10 cellular contexts compared by ENCODE assay signal in the genomic region with DNA sequence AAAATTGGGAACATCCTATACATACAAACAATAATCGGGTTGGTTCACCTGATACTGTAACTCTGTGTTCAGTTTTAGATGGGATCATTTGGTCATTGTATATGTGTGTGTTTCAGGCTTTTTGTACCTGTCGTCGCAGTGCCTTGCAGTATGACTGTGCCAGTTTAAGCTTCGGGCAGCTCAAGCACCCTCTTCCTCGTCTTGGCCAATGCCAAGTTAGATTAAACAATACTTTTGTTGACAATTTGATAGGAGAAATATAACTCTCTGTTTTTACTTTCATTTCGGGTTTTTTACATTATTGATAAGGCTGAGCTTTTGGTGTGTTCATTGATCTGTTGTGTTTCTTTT. TPM values are rescaled to one million over a fixed set of nuclear protein-coding genes. Genes with fewer than 3 reads are reported as not detected.
A peak's percentile ranks its signal among the peaks of the same experiment; 100 is the strongest.
DNase-seq lines count a peak whose midpoint lies in the region; ATAC-seq, FAIRE-seq and TF ChIP-seq lines count a peak whose summit lies in the region.
"Had no signal": no experiment of that assay in that cellular context is flagged by ENCODE, and none has a peak within 500 bp of the region (broad histone marks: within the 10 kb centered on the region; RNA-seq: fewer than 3 reads in every experiment).

No MANE protein-coding gene starts in this region.

- DNase-seq in CD8-positive, alpha-beta T cell, result no peak
- DNase-seq in PC-3 (no peak), pancreas (no peak), D721Med (ENCODE audit: insufficient read length, low spot score) (no peak), NCI-H1694 (lab: John Stamatoyannopoulos, UW) (no peak), head of caudate nucleus (no peak)
- DNase-seq: nephron progenitor cell had no signal

- H3K4me2 ChIP-seq in PC-3 (ENCODE audit: low read length), result peak overlapping the region; percentile 72

- peaks cover 44% of the 10 kb centered on the region for H3K4me1 ChIP-seq in CD8-positive, alpha-beta T cell (ENCODE audit: insufficient read depth, low read length)
- H3K4me1 ChIP-seq in PC-3 (ENCODE audit: insufficient read depth, low read length) (peaks cover 34% of the 10 kb centered on the region), endocrine pancreas (ENCODE audit: control insufficient read depth, insufficient read depth, low read length) (peaks cover 19% of the 10 kb centered on the region), pancreas (peaks cover 0 to 20% (median 16%) of the 10 kb centered on the region in 3 donors)

- no peak overlapping the region for H3K4me3 ChIP-seq in CD8-positive, alpha-beta T cell (ENCODE audit: low read depth, low read length)
- H3K4me3 ChIP-seq in PC-3 (ENCODE audit: low read length), result peak overlapping the region; percentile 40; the same call in 1 of the 2 replicates
- peak overlapping the region; percentile 41 for H3K4me3 ChIP-seq in endocrine pancreas (ENCODE audit: control insufficient read depth, insufficient read depth, low read length)
- peak overlapping the region in 2 of 4 donors; percentile 15 for H3K4me3 ChIP-seq in pancreas

- 8 to 9% methylated on average over 6 of the region's 6 CpGs for WGBS in pancreas, 2 donors

- intact Hi-C loops in CD8-positive, alpha-beta T cell (cut with DNase I, micrococcal nuclease), result no loop called here
- intact Hi-C loops in PC-3 (cut with micrococcal nuclease) (no loop called here), pancreas (cut with DNase I) (loop anchor here in 2 of 3 donors (10.0 kb wide), 1 partner anchor 173 kb away; no protein-coding TSS in a partner anchor), head of caudate nucleus (cut with DNase I) (no loop called here)

- no peaks in the 10 kb centered on the region for H3F3A ChIP-seq in PC-3 (ENCODE audit: low read length, unreplicated experiment)

- H3K9me3 Mint-ChIP-seq in CD8-positive, alpha-beta T cell, result no peaks in the 10 kb centered on the region
- H3K9me3 Mint-ChIP-seq: nephron progenitor cell had no signal

- H2AFZ ChIP-seq in PC-3 (ENCODE audit: low read length), result peak overlapping the region; percentile 36; the same call in 1 of the 2 replicates

- H3K9ac ChIP-seq in PC-3 (ENCODE audit: low read length), result peak overlapping the region; percentile 65
- no peak overlapping the region for H3K9ac ChIP-seq in endocrine pancreas (ENCODE audit: control insufficient read depth, insufficient read depth, low read length)

- POLR2A ChIA-PET in CD8-positive, alpha-beta T cell (lab: Charles Lee), result no interaction called here
- POLR2A ChIA-PET in PC-3 (lab: Charles Lee; ENCODE audit: unreplicated experiment), result no interaction called here

- peaks cover 51% of the 10 kb centered on the region for H3K4me1 Mint-ChIP-seq in CD8-positive, alpha-beta T cell (ENCODE audit: low read depth)

- CTCF ChIA-PET in CD8-positive, alpha-beta T cell (lab: Charles Lee), result interaction anchor here (1.0 to 7.3 kb wide), 3 partner anchors 8 to 75 kb away, joined by 3 to 79 read pairs (median 5); partner anchors contain the start of gene LCMT1
- CTCF ChIA-PET in PC-3 (lab: Charles Lee), result no interaction called here

- H3K9me3 ChIP-seq in CD8-positive, alpha-beta T cell (ENCODE audit: low read length), result no peaks in the 10 kb centered on the region
- H3K9me3 ChIP-seq in PC-3 (ENCODE audit: low read length), result no peaks in the 10 kb centered on the region
- H3K9me3 ChIP-seq in endocrine pancreas (ENCODE audit: control insufficient read depth, low read length), result no peaks in the 10 kb centered on the region
- no peaks in the 10 kb centered on the region for H3K9me3 ChIP-seq in pancreas

- no peaks in the 10 kb centered on the region for H3K36me3 Mint-ChIP-seq in CD8-positive, alpha-beta T cell

- H3K9me2 ChIP-seq in PC-3 (replicated peaks; ENCODE audit: low read length), result no peaks in the 10 kb centered on the region

- no peaks in the 10 kb centered on the region for H3K27me3 Mint-ChIP-seq in CD8-positive, alpha-beta T cell (ENCODE audit: low read depth)

- no peaks in the 10 kb centered on the region for H4K20me1 ChIP-seq in PC-3 (ENCODE audit: low read length)

- no peaks in the 10 kb centered on the region for H3K79me2 ChIP-seq in PC-3 (ENCODE audit: low read length)

- no peak for ATAC-seq in CD8-positive, alpha-beta T cell
- no peak for ATAC-seq in PC-3
- ATAC-seq in pancreas, result peak; percentile 35 to 55 (median 46)
- ATAC-seq in GM21529 (IDR thresholded peaks at IDR 0.05; ENCODE audit: unreplicated experiment), result no peak

- H3K36me3 ChIP-seq in CD8-positive, alpha-beta T cell (ENCODE audit: insufficient read depth, low read length), result no peaks in the 10 kb centered on the region
- H3K36me3 ChIP-seq in PC-3 (ENCODE audit: low read depth, low read length), result no peaks in the 10 kb centered on the region
- no peaks in the 10 kb centered on the region for H3K36me3 ChIP-seq in endocrine pancreas (ENCODE audit: control insufficient read depth, insufficient read depth, low read length)
- no peaks in the 10 kb centered on the region for H3K36me3 ChIP-seq in pancreas

- no peak for TF ChIP-seq CTCF in CD8-positive, alpha-beta T cell (IDR thresholded peaks at IDR 0.05)
- no peak for TF ChIP-seq CTCF in PC-3 (conservative IDR thresholded peaks at IDR 0.05; ENCODE audit: low read depth, low read length)
- no peak for TF ChIP-seq CTCF in pancreas (IDR thresholded peaks at IDR 0.05)
- no peak for TF ChIP-seq CTCF in D721Med (IDR thresholded peaks at IDR 0.05; ENCODE audit: insufficient read depth, missing control alignments)

- no peak overlapping the region for H3K27ac ChIP-seq in CD8-positive, alpha-beta T cell (ENCODE audit: low read depth, low read length)
- H3K27ac ChIP-seq in PC-3 (ENCODE audit: low read length) (peak overlapping the region; percentile 25), pancreas (peak overlapping the region in 3 of 4 donors; percentile 0 to 55 (median 24))
- H3K27ac ChIP-seq: RWPE1 had no signal

- no peaks in the 10 kb centered on the region for H3K27me3 ChIP-seq in CD8-positive, alpha-beta T cell (ENCODE audit: insufficient read depth, low read length)
- H3K27me3 ChIP-seq in PC-3 (ENCODE audit: low read length) (no peaks in the 10 kb centered on the region), endocrine pancreas (ENCODE audit: control insufficient read depth, insufficient read depth, low read length) (no peaks in the 10 kb centered on the region), pancreas (no peaks in the 10 kb centered on the region)

- peak overlapping the region; percentile 79 for H3K27ac Mint-ChIP-seq in CD8-positive, alpha-beta T cell
- H3K27ac Mint-ChIP-seq: nephron progenitor cell had no signal

- peak overlapping the region; percentile 6 for H3K4me3 Mint-ChIP-seq in CD8-positive, alpha-beta T cell
- H3K4me3 Mint-ChIP-seq: nephron progenitor cell had no signal

- no peak for FAIRE-seq in pancreas (lab: Jason Lieb, UNC)
- FAIRE-seq in D721Med (lab: Jason Lieb, UNC), result no peak

- BruUV-seq in PC-3 (replicated peaks; lab: Mats Ljungman, UMichigan), result no TSS peak

RNA-seq across cellular contexts. Expression of gene ARHGAP17, which starts 37.0 kb away (rescaled TPM):
- 10 to 100 TPM; 53.8 to 62.8 TPM for total RNA-seq in CD8-positive, alpha-beta T cell
- total RNA-seq in PC-3 (2014; rRNA removed) (12.8 and 15.7 TPM in 2 replicates), pancreas (10 to 100 TPM; 15.2 to 44.5 (median 24.1) TPM)
- polyA plus RNA-seq in pancreas, result 10 to 100 TPM; 27.3 to 39.9 TPM

RNA-seq across cellular contexts. Expression of gene LCMT1, which starts 59.4 kb away (rescaled TPM):
- 10 to 100 TPM; 20.9 to 28.6 TPM for total RNA-seq in CD8-positive, alpha-beta T cell
- total RNA-seq in PC-3 (2014; rRNA removed), result 30.5 and 31.0 TPM in 2 replicates
- total RNA-seq in pancreas, result 10 to 100 TPM; 23.2 to 35.0 (median 29.7) TPM
- 10 to 100 TPM; 29.7 to 32.1 TPM for polyA plus RNA-seq in pancreas

Comparison
In these comparisons a context has a peak if more than half of its experiments do, and no peak if none do; other contexts are left out.
1. ATAC-seq: peak in pancreas (4 of 4); none in CD8-positive, alpha-beta T cell (single experiment), PC-3 (single experiment) and GM21529 (single experiment).
2. intact Hi-C loops: an anchor here in pancreas (10.0 kb wide); none called in CD8-positive, alpha-beta T cell, PC-3 and head of caudate nucleus.